ENCODE assay signal across 33 cellular contexts in genomic region chr7:96624954-96625353, GRCh38.
"Had no signal": no experiment of that assay in that cellular context is flagged by ENCODE, and none has a peak within 500 bp of the region (broad histone marks: within the 10 kb centered on the region; RNA-seq: fewer than 3 reads in every experiment).

No MANE protein-coding gene starts in this region.

- H2AFZ ChIP-seq: hepatocyte had no signal

- FAIRE-seq: endometrium, endothelial cell of umbilical vein had no signal

- H3K4me1 ChIP-seq: ascending aorta, breast epithelium, colonic mucosa, esophagus squamous epithelium, gastroesophageal sphincter, heart right ventricle had no signal

- DNase-seq: activated CD4-positive, alpha-beta memory T cell treated with anti-CD3 and anti-CD28 coated beads for 36 hours; activated CD4-positive, alpha-beta T cell treated with anti-CD3 and anti-CD28 coated beads for 36 hours; activated CD4-positive, alpha-beta T cell treated with anti-CD3 and anti-CD28 coated beads, Interleukin-2, amount 10 ng/mL, durations not matched to agents 24 days and 14 days; activated CD4-positive, CD25-positive, alpha-beta regulatory T cell; activated CD4-positive, CD25-positive, alpha-beta regulatory T cell treated with anti-CD3 and anti-CD28 coated beads, Interleukin-2, amount 50 U/mL, for 72 hours; activated CD8-positive, alpha-beta memory T cell treated with anti-CD3 and anti-CD28 coated beads, Interleukin-2, amount 10 ng/mL, durations not matched to agents 7 days and 5 days; activated CD8-positive, alpha-beta memory T cell treated with anti-CD3 and anti-CD28 coated beads, Interleukin-2, amount 50 U/mL, for 4 hours; activated CD8-positive, alpha-beta T cell treated with anti-CD3 and anti-CD28 coated beads, Interleukin-2, amount 10 ng/mL, durations not matched to agents 7 days and 5 days; activated gamma-delta T cell; activated naive CD4-positive, alpha-beta T cell; activated naive CD4-positive, alpha-beta T cell treated with anti-CD3 and anti-CD28 coated beads, Interleukin-2, amount 10 ng/mL, durations not matched to agents 7 days and 5 days; activated naive CD8-positive, alpha-beta T cell treated with anti-CD3 and anti-CD28 coated beads, Interleukin-2, amount 10 ng/mL, durations not matched to agents 7 days and 5 days; activated T-cell treated with anti-CD3 and anti-CD28 coated beads, Interleukin-2, amount 50 U/mL, for 1 hour; activated T-cell treated with anti-CD3 and anti-CD28 coated beads, Interleukin-2, amount 50 U/mL, for 72 hours; central memory CD4-positive, alpha-beta T cell; cerebellar nuclear complex; colonic mucosa; effector CD8-positive, alpha-beta T cell; esophagus squamous epithelium; foreskin melanocyte; heart right ventricle; T-helper 17 cell; T1000; WERI-Rb-1 had no signal

- H3K9me3 ChIP-seq: colonic mucosa, esophagus squamous epithelium had no signal

- H3K27ac ChIP-seq: ascending aorta, breast epithelium, cardiac muscle cell, colonic mucosa, epithelial cell of prostate, esophagus squamous epithelium, gastroesophageal sphincter, heart right ventricle, hepatocyte, WERI-Rb-1 had no signal

- H3K27me3 ChIP-seq: ascending aorta, breast epithelium, cardiac muscle cell, colonic mucosa, esophagus squamous epithelium, gastroesophageal sphincter, heart right ventricle, hepatocyte had no signal

- ATAC-seq: activated CD4-positive, alpha-beta T cell treated with anti-CD3 and anti-CD28 coated beads for 36 hours; activated CD8-positive, alpha-beta memory T cell treated with anti-CD3 and anti-CD28 coated beads, Interleukin-2, amount 10 ng/mL, durations not matched to agents 7 days and 5 days; activated CD8-positive, alpha-beta T cell treated with anti-CD3 and anti-CD28 coated beads, Interleukin-2, amount 10 ng/mL, durations not matched to agents 7 days and 5 days; activated naive CD4-positive, alpha-beta T cell treated with anti-CD3 and anti-CD28 coated beads, Interleukin-2, amount 50 U/mL, for 72 hours; activated T-cell treated with anti-CD3 and anti-CD28 coated beads, Interleukin-2, amount 50 U/mL, for 72 hours; gastroesophageal sphincter; heart right ventricle; T-helper 17 cell had no signal

- H3K4me3 ChIP-seq: ascending aorta, breast epithelium, cardiac muscle cell, colonic mucosa, esophagus squamous epithelium, gastroesophageal sphincter, heart right ventricle, hepatocyte had no signal

- H3K36me3 ChIP-seq: breast epithelium, cardiac muscle cell, colonic mucosa, esophagus squamous epithelium, heart right ventricle, WERI-Rb-1 had no signal

- H3K4me2 ChIP-seq: hepatocyte had no signal

- H3K79me2 ChIP-seq: hepatocyte had no signal
